2 cellular contexts compared by ENCODE assay signal in genomic region chr10:13302821-13303555, GRCh38.
TF ChIP-seq lines count a peak whose summit lies in the region.

No MANE protein-coding gene starts in this region.

TF ChIP-seq in WTC11, 78 proteins besides CTCF, POLR2A, EP300 and RAD21 (continues in another document):
- TF ChIP-seq JUN (CRISPR knock-in tag; IDR thresholded peaks at IDR 0.05): no peak
- TF ChIP-seq ELF4 (CRISPR knock-in tag; IDR thresholded peaks at IDR 0.05; ENCODE audit: low read depth): no peak
- TF ChIP-seq PRRX2 (CRISPR knock-in tag; IDR thresholded peaks at IDR 0.05): no peak
- no peak for TF ChIP-seq MXD4 (CRISPR knock-in tag; IDR thresholded peaks at IDR 0.05; ENCODE audit: borderline replicate concordance)
- no peak for TF ChIP-seq NR1H2 (CRISPR knock-in tag; IDR thresholded peaks at IDR 0.05)
- TF ChIP-seq ZNF425 (CRISPR knock-in tag; conservative IDR thresholded peaks at IDR 0.05): no peak
- no peak for TF ChIP-seq ZNF396 (CRISPR knock-in tag; IDR thresholded peaks at IDR 0.05; ENCODE audit: borderline replicate concordance)
- TF ChIP-seq HMGXB4 (CRISPR knock-in tag; IDR thresholded peaks at IDR 0.05): no peak
- TF ChIP-seq ZNF281 (CRISPR knock-in tag; IDR thresholded peaks at IDR 0.05): no peak
- no peak for TF ChIP-seq CDX4 (CRISPR knock-in tag; IDR thresholded peaks at IDR 0.05; ENCODE audit: borderline replicate concordance)
- no peak for TF ChIP-seq TCF7 (CRISPR knock-in tag; IDR thresholded peaks at IDR 0.05; ENCODE audit: low read depth)
- TF ChIP-seq ESRRA (CRISPR knock-in tag; IDR thresholded peaks at IDR 0.05; ENCODE audit: borderline replicate concordance): no peak
- TF ChIP-seq SMAD3 (CRISPR knock-in tag; IDR thresholded peaks at IDR 0.05; ENCODE audit: borderline replicate concordance): no peak
- no peak for TF ChIP-seq AR (CRISPR knock-in tag; IDR thresholded peaks at IDR 0.05)
- no peak for TF ChIP-seq ETV6 (CRISPR knock-in tag; IDR thresholded peaks at IDR 0.05)
- no peak for TF ChIP-seq SMAD4 (CRISPR knock-in tag; IDR thresholded peaks at IDR 0.05)

TF ChIP-seq in HepG2, 621 proteins besides CTCF, POLR2A, EP300 and RAD21:
- TF ChIP-seq ZNF362 (CRISPR knock-in tag; IDR thresholded peaks at IDR 0.05; ENCODE audit: borderline replicate concordance) (no peak), KLF11 (CRISPR knock-in tag; IDR thresholded peaks at IDR 0.05) (no peak), ETV5 (CRISPR knock-in tag; IDR thresholded peaks at IDR 0.05; ENCODE audit: borderline replicate concordance) (no peak), SNAPC4 (CRISPR knock-in tag; IDR thresholded peaks at IDR 0.05) (no peak), ZNF792 (CRISPR knock-in tag; IDR thresholded peaks at IDR 0.05) (no peak), ZSCAN20 (CRISPR knock-in tag; IDR thresholded peaks at IDR 0.05; ENCODE audit: borderline replicate concordance) (no peak), KLF6 (CRISPR knock-in tag; IDR thresholded peaks at IDR 0.05) (no peak), ZBTB40 (IDR thresholded peaks at IDR 0.05) (no peak), ZBTB40 (CRISPR knock-in tag; IDR thresholded peaks at IDR 0.05) (no peak), CSRNP1 (CRISPR knock-in tag; IDR thresholded peaks at IDR 0.05) (0 out of 2 replicates have a peak, but pooled peaks have one; percentile 50)
